ENCODE assay signal across 8 cellular contexts in the genomic region with DNA sequence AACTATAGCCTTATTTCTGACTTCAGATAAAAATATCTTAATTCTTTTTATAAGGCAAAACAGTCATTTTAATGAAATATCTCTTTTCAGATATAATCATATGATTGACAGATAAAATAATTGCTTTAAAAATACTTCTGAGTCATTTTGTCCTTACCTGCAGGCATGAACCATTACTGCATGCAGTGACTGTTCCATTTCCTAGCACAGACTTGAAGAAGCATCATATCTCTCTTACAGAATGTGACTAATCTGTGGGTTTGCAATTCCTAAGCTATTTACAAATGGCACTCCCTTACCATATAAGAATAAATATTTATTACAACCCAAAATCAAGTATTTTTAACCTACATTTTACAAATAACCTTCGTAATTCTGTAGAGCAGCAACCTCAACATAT.
DNase-seq lines count a peak whose midpoint lies in the region; ATAC-seq, FAIRE-seq and TF ChIP-seq lines count a peak whose summit lies in the region.

No MANE protein-coding gene starts in this region.

- no peaks in the 10 kb centered on the region for H3K36me3 ChIP-seq in adipocyte (ENCODE audit: control insufficient read depth, insufficient read depth, low read length, severe bottlenecking)
- no peaks in the 10 kb centered on the region for H3K36me3 ChIP-seq in keratinocyte (ENCODE audit: control insufficient read depth in 2 of 2, extremely low read depth in 1 of 2, insufficient read depth in 2 of 2, low read length in 2 of 2)
- no peaks in the 10 kb centered on the region for H3K36me3 ChIP-seq in testis (ENCODE audit: low read depth, missing control alignments)

- no peak for FAIRE-seq in keratinocyte (lab: Jason Lieb, UNC)

- peak; percentile 71 for DNase-seq in adipocyte (ENCODE audit: low read depth)
- peak; percentile 76 for DNase-seq in keratinocyte (ENCODE audit: low read depth, low spot score)
- DNase-seq in testis: no peak
- no peak for DNase-seq in SHP77 (lab: John Stamatoyannopoulos, UW)
- no peak for DNase-seq in COLO668 (lab: John Stamatoyannopoulos, UW; ENCODE audit: unreplicated experiment)

- H3K9ac ChIP-seq in adipocyte (ENCODE audit: low read length) (peak overlapping the region; percentile 91), keratinocyte (ENCODE audit: control insufficient read depth, extremely low read depth, insufficient read depth, low read length) (peak overlapping the region; percentile 91)

- H3K4me2 ChIP-seq in keratinocyte (ENCODE audit: control insufficient read depth, extremely low read depth, insufficient read depth, low read depth, low read length): peak overlapping the region; percentile 96

- H3K4me3 ChIP-seq in GM08714 (ENCODE audit: low read length): peak overlapping the region; percentile 89
- H3K4me3 ChIP-seq in adipocyte (ENCODE audit: low read length): peak overlapping the region; percentile 88
- H3K4me3 ChIP-seq in keratinocyte (ENCODE audit: control insufficient read depth in 2 of 3, extremely low read depth in 1 of 3, insufficient read depth in 2 of 3, low read depth in 1 of 3, low read length in 3 of 3): peak overlapping the region; percentile 49 to 94 (median 87)
- H3K4me3 ChIP-seq in testis: peak overlapping the region; percentile 15 to 30

- no peak overlapping the region for H2AFZ ChIP-seq in keratinocyte (ENCODE audit: control insufficient read depth, low read length)

- peaks cover 27% of the 10 kb centered on the region for H3K4me1 ChIP-seq in adipocyte (ENCODE audit: control insufficient read depth, insufficient read depth, low read length)
- peaks cover 13% of the 10 kb centered on the region for H3K4me1 ChIP-seq in keratinocyte (ENCODE audit: control insufficient read depth, extremely low read depth, insufficient read depth, low read length)
- H3K4me1 ChIP-seq in testis: peaks cover 20% of the 10 kb centered on the region

- H3K9me3 ChIP-seq in adipocyte (ENCODE audit: control insufficient read depth, low read length) (no peaks in the 10 kb centered on the region), keratinocyte (ENCODE audit: control insufficient read depth, low read depth, low read length) (no peaks in the 10 kb centered on the region), testis (no peaks in the 10 kb centered on the region)

- dilution Hi-C loops in keratinocyte (cut with MboI; ENCODE audit: extremely low pct_ligation_motif_present, low sequenced_read_pairs): no loop called here

- WGBS in testis, 2 donors: 29 to 48% methylated on average over 1 of the region's 1 CpG

- H3K27me3 ChIP-seq in adipocyte (replicated peaks; ENCODE audit: control insufficient read depth, insufficient read depth, low read length) (no peaks in the 10 kb centered on the region), keratinocyte (ENCODE audit: control insufficient read depth, extremely low read depth, insufficient read depth, low read length) (no peaks in the 10 kb centered on the region), testis (no peaks in the 10 kb centered on the region)

- peak; percentile 59 for ATAC-seq in HG03354 (IDR thresholded peaks at IDR 0.05; ENCODE audit: poor library complexity, severe bottlenecking, unreplicated experiment)
- ATAC-seq in HG03097 (IDR thresholded peaks at IDR 0.05; ENCODE audit: low FRiP score, unreplicated experiment): no peak

- peaks cover 77% of the 10 kb centered on the region for H3K79me2 ChIP-seq in keratinocyte (ENCODE audit: control insufficient read depth, insufficient read depth, low read length)

- no peaks in the 10 kb centered on the region for H3K9me1 ChIP-seq in keratinocyte (ENCODE audit: control insufficient read depth, extremely low read depth, insufficient read depth, low read length)

- TF ChIP-seq POLR2A in testis (IDR thresholded peaks at IDR 0.05): no peak

- no peak for TF ChIP-seq CTCF in keratinocyte (optimal IDR thresholded peaks at IDR 0.05 in 1 of 3, IDR thresholded peaks at IDR 0.05 in 1 of 3, conservative IDR thresholded peaks at IDR 0.05 in 1 of 3; ENCODE audit: extremely low read depth in 1 of 3, insufficient read depth in 2 of 3, low read length in 3 of 3)
- peak in 2 of 3 experiments; percentile 11 to 13 for TF ChIP-seq CTCF in testis (IDR thresholded peaks at IDR 0.05)

- intact Hi-C loops in testis (cut with DNase I; ENCODE audit: low total_unique reads): no loop called here

- H4K20me1 ChIP-seq in keratinocyte (ENCODE audit: control insufficient read depth, extremely low read depth, insufficient read depth, low read length): no peaks in the 10 kb centered on the region

- H3K27ac ChIP-seq in keratinocyte (ENCODE audit: control insufficient read depth, insufficient read depth, low read length): peak overlapping the region; percentile 99
- peak overlapping the region in 1 of 2 donors; percentile 74 for H3K27ac ChIP-seq in testis

Comparison
In these comparisons a context has a peak if more than half of its experiments do, and no peak if none do; other contexts are left out.
1. H3K4me3 ChIP-seq: peak in every context shown above with its lines; median percentile 89 in GM08714; 88 in adipocyte; 87 in keratinocyte; 22 in testis.
2. DNase-seq: peak in adipocyte (single experiment) and keratinocyte (single experiment); none in testis (single experiment), SHP77 (0 of 2) and COLO668 (single experiment).
3. CTCF ChIP-seq: peak in testis (2 of 3); none in keratinocyte (0 of 3).